Comparison of ENCODE assay signal across 15 cellular contexts in the genomic region with DNA sequence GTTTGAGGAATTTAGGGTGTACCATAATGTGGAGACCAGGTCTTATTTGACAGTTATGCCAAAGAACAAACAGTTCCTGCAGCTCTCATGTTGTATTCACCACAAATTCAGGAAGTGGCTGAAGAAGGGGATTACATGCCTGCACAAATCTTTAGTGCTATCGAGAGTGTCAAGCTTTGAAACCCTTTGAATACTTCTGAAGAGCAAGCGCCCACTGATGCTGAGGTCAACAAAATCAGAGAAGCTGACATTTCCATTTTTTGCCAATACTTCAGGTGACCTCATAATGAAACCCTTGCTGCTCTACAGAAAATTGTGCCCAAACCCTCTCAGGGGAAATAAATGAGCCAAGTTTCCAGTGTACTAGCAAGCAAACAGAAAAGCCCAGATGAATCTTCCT. TPM values are rescaled to one million over a fixed set of nuclear protein-coding genes. Genes with fewer than 3 reads are reported as not detected.
A peak's percentile ranks its signal among the peaks of the same experiment; 100 is the strongest.
DNase-seq lines count a peak whose midpoint lies in the region; ATAC-seq and TF ChIP-seq lines count a peak whose summit lies in the region.
"Had no signal": no experiment of that assay in that cellular context is flagged by ENCODE, and none has a peak within 500 bp of the region (broad histone marks: within the 10 kb centered on the region; RNA-seq: fewer than 3 reads in every experiment).

No MANE protein-coding gene starts in this region.

- H2AFZ ChIP-seq in OCI-LY3 (ENCODE audit: low read depth, low read length), result no peak overlapping the region

- peaks cover 28% of the 10 kb centered on the region for H3K4me1 Mint-ChIP-seq in activated T-cell treated with anti-CD3 and anti-CD28 coated beads, Interleukin-2, amount 50 U/mL, for 24 hours (ENCODE audit: low read depth)
- peaks cover 17% of the 10 kb centered on the region for H3K4me1 Mint-ChIP-seq in activated T-cell treated with anti-CD3 and anti-CD28 coated beads, Interleukin-2, amount 50 U/mL, for 4 hours (ENCODE audit: low read depth)

- no peaks in the 10 kb centered on the region for H3K9me3 ChIP-seq in OCI-LY3 (ENCODE audit: insufficient read depth, low read length)
- H3K9me3 ChIP-seq: Caco-2, esophagus squamous epithelium, heart right ventricle, pancreas had no signal

- H3K4me2 ChIP-seq in OCI-LY3 (ENCODE audit: low read length), result peak overlapping the region; percentile 9; the same call in 1 of the 2 replicates
- H3K4me2 ChIP-seq: smooth muscle cell had no signal

- no peaks in the 10 kb centered on the region for H3K27me3 ChIP-seq in OCI-LY3 (ENCODE audit: low read depth, low read length)

- H3K79me2 ChIP-seq in OCI-LY3 (ENCODE audit: low read length), result no peaks in the 10 kb centered on the region

- no peak for ATAC-seq in activated T-cell treated with anti-CD3 and anti-CD28 coated beads, Interleukin-2, amount 50 U/mL, for 4 hours
- ATAC-seq in HG02798 (IDR thresholded peaks at IDR 0.05; ENCODE audit: poor library complexity, unreplicated experiment) (peak; percentile 50), GM21360 (IDR thresholded peaks at IDR 0.05; ENCODE audit: unreplicated experiment) (no peak)
- peak; percentile 58 for ATAC-seq in stimulated activated naive CD8-positive, alpha-beta T cell treated with anti-CD3 and anti-CD28 coated beads, Interleukin-15, Interleukin-2, amounts not matched to agents 100 U/mL and 50 U/mL, for 24 hours
- ATAC-seq: heart right ventricle, pancreas had no signal

- no peak for DNase-seq in activated T-cell treated with anti-CD3 and anti-CD28 coated beads, Interleukin-2, amount 50 U/mL, for 24 hours
- no peak for DNase-seq in activated T-cell treated with anti-CD3 and anti-CD28 coated beads, Interleukin-2, amount 50 U/mL, for 4 hours
- no peak for DNase-seq in stimulated activated naive CD8-positive, alpha-beta T cell treated with anti-CD3 and anti-CD28 coated beads, Interleukin-15, Interleukin-2, amounts not matched to agents 100 U/mL and 50 U/mL, for 24 hours
- DNase-seq in NCI-H510A treated with DMSO at 0.1 percent for 48 hours (lab: John Stamatoyannopoulos, UW) (no peak), cerebellar cortex (ENCODE audit: low spot score) (no peak)
- DNase-seq: Caco-2; esophagus squamous epithelium; heart right ventricle; NK-92 treated with Interleukin-12 subunit alpha and Interleukin-12 subunit beta, amount 100 ng/mL, for 24 hours; pancreas; SIG-M5 had no signal

- H3K4me1 ChIP-seq in OCI-LY3 (ENCODE audit: low read length), result peaks cover 18% of the 10 kb centered on the region
- H3K4me1 ChIP-seq: Caco-2, esophagus squamous epithelium, heart right ventricle, pancreas had no signal

- no peak overlapping the region for H3K9ac ChIP-seq in OCI-LY3 (ENCODE audit: low read length)

- H3K27me3 Mint-ChIP-seq in activated T-cell treated with anti-CD3 and anti-CD28 coated beads, Interleukin-2, amount 50 U/mL, for 24 hours, result peaks cover 34% of the 10 kb centered on the region
- H3K27me3 Mint-ChIP-seq in activated T-cell treated with anti-CD3 and anti-CD28 coated beads, Interleukin-2, amount 50 U/mL, for 4 hours (ENCODE audit: low read depth), result no peaks in the 10 kb centered on the region

- no peaks in the 10 kb centered on the region for H3K36me3 ChIP-seq in OCI-LY3 (replicated peaks; ENCODE audit: low read depth, low read length)
- H3K36me3 ChIP-seq: esophagus squamous epithelium, heart right ventricle had no signal

- no peaks in the 10 kb centered on the region for H3K36me3 Mint-ChIP-seq in activated T-cell treated with anti-CD3 and anti-CD28 coated beads, Interleukin-2, amount 50 U/mL, for 24 hours (ENCODE audit: low read depth)
- no peaks in the 10 kb centered on the region for H3K36me3 Mint-ChIP-seq in activated T-cell treated with anti-CD3 and anti-CD28 coated beads, Interleukin-2, amount 50 U/mL, for 4 hours (ENCODE audit: insufficient read depth)

- no peak overlapping the region for H3K4me3 Mint-ChIP-seq in activated T-cell treated with anti-CD3 and anti-CD28 coated beads, Interleukin-2, amount 50 U/mL, for 24 hours
- H3K4me3 Mint-ChIP-seq in activated T-cell treated with anti-CD3 and anti-CD28 coated beads, Interleukin-2, amount 50 U/mL, for 4 hours, result no peak overlapping the region

- no peak overlapping the region for H3K4me3 ChIP-seq in OCI-LY3 (ENCODE audit: low read length)
- H3K4me3 ChIP-seq: esophagus squamous epithelium, heart right ventricle, pancreas, smooth muscle cell had no signal

- no peaks in the 10 kb centered on the region for H4K20me1 ChIP-seq in OCI-LY3 (ENCODE audit: insufficient read depth, low read length)

- H3K9me3 Mint-ChIP-seq in activated T-cell treated with anti-CD3 and anti-CD28 coated beads, Interleukin-2, amount 50 U/mL, for 24 hours, result no peaks in the 10 kb centered on the region
- H3K9me3 Mint-ChIP-seq in activated T-cell treated with anti-CD3 and anti-CD28 coated beads, Interleukin-2, amount 50 U/mL, for 4 hours, result no peaks in the 10 kb centered on the region

- no peak for TF ChIP-seq CTCF in OCI-LY3 (IDR thresholded peaks at IDR 0.05; ENCODE audit: low read depth, low read length)

- no peak overlapping the region for H3K27ac ChIP-seq in OCI-LY3 (ENCODE audit: low read length)
- H3K27ac ChIP-seq: esophagus squamous epithelium, heart right ventricle, pancreas had no signal

- H3K27ac Mint-ChIP-seq in activated T-cell treated with anti-CD3 and anti-CD28 coated beads, Interleukin-2, amount 50 U/mL, for 24 hours, result peak overlapping the region; percentile 87

RNA-seq across cellular contexts. Expression of a gene that starts 28.4 kb away (rescaled TPM):
- total RNA-seq in activated T-cell treated with anti-CD3 and anti-CD28 coated beads, Interleukin-2, amount 50 U/mL, for 4 hours, result under 1 TPM; 0.13 to 0.63 (median 0.30) TPM
- total RNA-seq: Caco-2 had no signal

Comparison
In these comparisons a context has a peak if more than half of its experiments do, and no peak if none do; other contexts are left out.
1. ATAC-seq: peak in HG02798 (single experiment) and stimulated activated naive CD8-positive, alpha-beta T cell treated with anti-CD3 and anti-CD28 coated beads, Interleukin-15, Interleukin-2, amounts not matched to agents 100 U/mL and 50 U/mL, for 24 hours (single experiment); none in activated T-cell treated with anti-CD3 and anti-CD28 coated beads, Interleukin-2, amount 50 U/mL, for 4 hours (0 of 2) and GM21360 (single experiment).